ENCODE assay signal across 8 cellular contexts in genomic region chr7:55569797-55570196, GRCh38. TPM values are rescaled to one million over a fixed set of nuclear protein-coding genes. Genes with fewer than 3 reads are reported as not detected.
DNase-seq lines count a peak whose midpoint lies in the region; ATAC-seq and FAIRE-seq lines count a peak whose summit lies in the region.

No MANE protein-coding gene starts in this region.

- peak overlapping the region; percentile 91 for H3K4me3 Mint-ChIP-seq in activated CD4-positive, alpha-beta T cell treated with anti-CD3 and anti-CD28 coated beads, Interleukin-2, amount 10 ng/mL, durations not matched to agents 24 days and 14 days
- peak overlapping the region; percentile 87 to 98 (median 90) for H3K4me3 Mint-ChIP-seq in naive thymus-derived CD4-positive, alpha-beta T cell

- peak overlapping the region; percentile 92 for H3K27ac Mint-ChIP-seq in activated CD4-positive, alpha-beta T cell treated with anti-CD3 and anti-CD28 coated beads, Interleukin-2, amount 10 ng/mL, durations not matched to agents 24 days and 14 days
- H3K27ac Mint-ChIP-seq in naive thymus-derived CD4-positive, alpha-beta T cell: peak overlapping the region; percentile 52 to 90 (median 85)

- CTCF ChIA-PET in naive thymus-derived CD4-positive, alpha-beta T cell (lab: Charles Lee): interaction anchor here (0.8 kb wide), 1 partner anchor 74 kb away, joined by 3 read pairs; no protein-coding TSS in a partner anchor

- peaks cover 51 to 63% of the 10 kb centered on the region in 2 donors for H3K4me1 ChIP-seq in naive thymus-derived CD4-positive, alpha-beta T cell (ENCODE audit: control insufficient read depth in 2 of 2, insufficient read depth in 2 of 2, low read length in 2 of 2)

- peak; percentile 21 for DNase-seq in NCI-H748 (lab: John Stamatoyannopoulos, UW; ENCODE audit: unreplicated experiment)
- DNase-seq in NCI-H748 treated with DMSO at 0.1 percent for 48 hours (lab: John Stamatoyannopoulos, UW): no peak
- DNase-seq in activated CD4-positive, alpha-beta T cell treated with anti-CD3 and anti-CD28 coated beads, Interleukin-2, amount 10 ng/mL, durations not matched to agents 24 days and 14 days: peak; percentile 68
- peak in 1 of 9 donors; percentile 48 for DNase-seq in naive thymus-derived CD4-positive, alpha-beta T cell
- no peak for DNase-seq in COLO829 (ENCODE audit: low spot score)
- no peak for DNase-seq in HTR-8/SVneo (ENCODE audit: insufficient read length, low spot score)
- DNase-seq in KBM-7: no peak

- H3K9me3 ChIP-seq in naive thymus-derived CD4-positive, alpha-beta T cell (ENCODE audit: control insufficient read depth in 2 of 3, low read length in 3 of 3): no peaks in the 10 kb centered on the region

- POLR2A ChIA-PET in naive thymus-derived CD4-positive, alpha-beta T cell (lab: Charles Lee): interaction anchor here (1.4 kb wide), 1 partner anchor 204 kb away, joined by 4 read pairs; no protein-coding TSS in a partner anchor

- H3K27me3 ChIP-seq in naive thymus-derived CD4-positive, alpha-beta T cell (ENCODE audit: control insufficient read depth in 2 of 2, insufficient read depth in 2 of 2, low read length in 2 of 2): no peaks in the 10 kb centered on the region

- peak; percentile 26 for ATAC-seq in HG03066 (IDR thresholded peaks at IDR 0.05; ENCODE audit: low read depth, unreplicated experiment)
- peak; percentile 36 for ATAC-seq in naive thymus-derived CD4-positive, alpha-beta T cell

- no peaks in the 10 kb centered on the region for H3K9me3 Mint-ChIP-seq in activated CD4-positive, alpha-beta T cell treated with anti-CD3 and anti-CD28 coated beads, Interleukin-2, amount 10 ng/mL, durations not matched to agents 24 days and 14 days
- peaks cover 0 to 4% (median 0%) of the 10 kb centered on the region in 11 donors for H3K9me3 Mint-ChIP-seq in naive thymus-derived CD4-positive, alpha-beta T cell

- H3K4me3 ChIP-seq in naive thymus-derived CD4-positive, alpha-beta T cell (ENCODE audit: low read length): peak overlapping the region; percentile 45

- peaks cover 0 to 7% (median 0%) of the 10 kb centered on the region in 3 experiments for H3K36me3 ChIP-seq in naive thymus-derived CD4-positive, alpha-beta T cell (ENCODE audit: control insufficient read depth in 2 of 3, insufficient read depth in 3 of 3, low read length in 3 of 3)

- intact Hi-C loops in activated CD4-positive, alpha-beta T cell treated with anti-CD3 and anti-CD28 coated beads, Interleukin-2, amount 10 ng/mL, durations not matched to agents 24 days and 14 days (cut with micrococcal nuclease): loop anchor here (1.0 to 10.0 kb wide), 8 partner anchors 12 to 573 kb away; partner anchors contain the start of genes CCT6A, CHCHD2, MRPS17 and PSPH
- intact Hi-C loops in naive thymus-derived CD4-positive, alpha-beta T cell (cut with micrococcal nuclease): loop anchor here (2.0 to 5.0 kb wide), 12 partner anchors 13 to 812 kb away; partner anchors contain the start of genes CCT6A (in 2 of the 2), CHCHD2 (in 2 of the 2), PSPH (in 2 of the 2) and MRPS17 (in 1 of the 2)

- in situ Hi-C loops in KBM-7 (cut with MboI; ENCODE audit: low pct_unique_long_range_greater_than_20kb, low sequenced_read_pairs): no loop called here

- H3K27ac ChIP-seq in naive thymus-derived CD4-positive, alpha-beta T cell (ENCODE audit: low read depth, low read length): peak overlapping the region; percentile 24

- H3K4me1 Mint-ChIP-seq in activated CD4-positive, alpha-beta T cell treated with anti-CD3 and anti-CD28 coated beads, Interleukin-2, amount 10 ng/mL, durations not matched to agents 24 days and 14 days: peaks cover 74% of the 10 kb centered on the region
- H3K4me1 Mint-ChIP-seq in naive thymus-derived CD4-positive, alpha-beta T cell: peaks cover 67 to 88% (median 79%) of the 10 kb centered on the region in 7 donors

- H3K27me3 Mint-ChIP-seq in activated CD4-positive, alpha-beta T cell treated with anti-CD3 and anti-CD28 coated beads, Interleukin-2, amount 10 ng/mL, durations not matched to agents 24 days and 14 days: no peaks in the 10 kb centered on the region
- no peaks in the 10 kb centered on the region for H3K27me3 Mint-ChIP-seq in naive thymus-derived CD4-positive, alpha-beta T cell

- H3K36me3 Mint-ChIP-seq in activated CD4-positive, alpha-beta T cell treated with anti-CD3 and anti-CD28 coated beads, Interleukin-2, amount 10 ng/mL, durations not matched to agents 24 days and 14 days (ENCODE audit: low read depth): peaks cover 33% of the 10 kb centered on the region
- H3K36me3 Mint-ChIP-seq in naive thymus-derived CD4-positive, alpha-beta T cell: peaks cover 0 to 13% (median 0%) of the 10 kb centered on the region in 5 donors

- FAIRE-seq in HTR-8/SVneo (lab: Jason Lieb, UNC): no peak

RNA-seq across cellular contexts. Expression of gene VOPP1, which starts 2.5 kb away (rescaled TPM):
- 87.4 and 90.6 TPM in 2 replicates for total RNA-seq in activated CD4-positive, alpha-beta T cell treated with anti-CD3 and anti-CD28 coated beads, Interleukin-2, amount 10 ng/mL, durations not matched to agents 24 days and 14 days
- total RNA-seq in naive thymus-derived CD4-positive, alpha-beta T cell: 100 to 1,000 TPM in 1 of 5 experiments, 10 to 100 TPM in 4; 66.2 to 111 (median 82.0) TPM
- 10 to 100 TPM; 33.6 to 35.0 TPM for polyA plus RNA-seq in naive thymus-derived CD4-positive, alpha-beta T cell

Comparison
In these comparisons a context has a peak if more than half of its experiments do, and no peak if none do; other contexts are left out.
1. DNase-seq: peak in NCI-H748 (single experiment) and activated CD4-positive, alpha-beta T cell treated with anti-CD3 and anti-CD28 coated beads, Interleukin-2, amount 10 ng/mL, durations not matched to agents 24 days and 14 days (single experiment); none in NCI-H748 treated with DMSO at 0.1 percent for 48 hours (single experiment), COLO829 (single experiment), HTR-8/SVneo (single experiment) and KBM-7 (single experiment).